ENCODE assay signal across 1 cellular context in the genomic region with DNA sequence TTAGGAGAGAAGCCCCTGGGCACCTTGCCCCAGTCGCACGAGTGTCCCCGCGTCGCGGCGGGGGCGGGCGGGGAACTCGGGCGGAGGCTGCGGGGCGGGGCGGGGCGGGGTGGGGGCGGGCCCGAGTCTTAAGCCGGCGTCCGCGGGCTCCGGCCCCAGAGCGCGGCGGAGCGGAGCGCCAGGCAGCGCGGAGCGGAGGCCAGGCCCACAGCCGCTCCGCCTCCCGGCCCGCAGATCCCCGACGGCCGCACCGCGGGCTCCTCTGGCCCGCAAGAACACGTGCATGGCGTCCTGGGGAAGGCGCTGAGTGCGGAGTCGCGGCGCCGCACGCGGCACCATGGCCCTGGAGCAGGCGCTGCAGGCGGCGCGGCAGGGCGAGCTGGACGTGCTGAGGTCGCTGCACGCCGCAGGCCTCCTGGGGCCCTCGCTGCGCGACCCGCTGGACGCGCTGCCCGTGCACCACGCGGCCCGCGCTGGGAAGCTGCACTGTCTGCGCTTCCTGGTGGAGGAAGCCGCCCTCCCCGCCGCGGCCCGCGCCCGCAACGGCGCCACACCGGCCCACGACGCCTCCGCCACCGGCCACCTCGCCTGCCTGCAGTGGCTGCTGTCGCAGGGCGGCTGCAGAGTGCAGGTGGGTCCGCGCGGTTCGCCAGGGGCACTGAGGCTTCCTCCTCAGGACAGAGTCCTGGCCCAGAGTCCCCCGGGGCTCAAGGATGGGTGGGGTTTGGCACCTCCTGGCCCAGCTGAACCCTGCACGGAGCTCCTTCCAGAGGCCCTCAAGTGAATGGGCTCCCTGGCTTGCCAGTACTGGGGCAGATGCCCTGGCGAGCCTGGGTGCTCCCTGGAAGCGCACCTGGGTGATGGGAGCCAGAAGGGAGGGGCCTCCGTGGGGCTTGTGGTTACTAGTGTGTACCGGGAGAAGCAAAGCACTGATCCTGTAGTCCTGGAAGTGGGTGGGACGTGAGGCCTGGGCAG.
A peak's percentile ranks its signal among the peaks of the same experiment; 100 is the strongest.
TF ChIP-seq lines count a peak whose summit lies in the region.

A gene with protein sequence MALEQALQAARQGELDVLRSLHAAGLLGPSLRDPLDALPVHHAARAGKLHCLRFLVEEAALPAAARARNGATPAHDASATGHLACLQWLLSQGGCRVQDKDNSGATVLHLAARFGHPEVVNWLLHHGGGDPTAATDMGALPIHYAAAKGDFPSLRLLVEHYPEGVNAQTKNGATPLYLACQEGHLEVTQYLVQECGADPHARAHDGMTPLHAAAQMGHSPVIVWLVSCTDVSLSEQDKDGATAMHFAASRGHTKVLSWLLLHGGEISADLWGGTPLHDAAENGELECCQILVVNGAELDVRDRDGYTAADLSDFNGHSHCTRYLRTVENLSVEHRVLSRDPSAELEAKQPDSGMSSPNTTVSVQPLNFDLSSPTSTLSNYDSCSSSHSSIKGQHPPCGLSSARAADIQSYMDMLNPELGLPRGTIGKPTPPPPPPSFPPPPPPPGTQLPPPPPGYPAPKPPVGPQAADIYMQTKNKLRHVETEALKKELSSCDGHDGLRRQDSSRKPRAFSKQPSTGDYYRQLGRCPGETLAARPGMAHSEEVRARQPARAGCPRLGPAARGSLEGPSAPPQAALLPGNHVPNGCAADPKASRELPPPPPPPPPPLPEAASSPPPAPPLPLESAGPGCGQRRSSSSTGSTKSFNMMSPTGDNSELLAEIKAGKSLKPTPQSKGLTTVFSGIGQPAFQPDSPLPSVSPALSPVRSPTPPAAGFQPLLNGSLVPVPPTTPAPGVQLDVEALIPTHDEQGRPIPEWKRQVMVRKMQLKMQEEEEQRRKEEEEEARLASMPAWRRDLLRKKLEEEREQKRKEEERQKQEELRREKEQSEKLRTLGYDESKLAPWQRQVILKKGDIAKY (plus strand): TSS at position 158 of the 975 bp plus-strand sequence. CDS start 180 bp downstream, at position 338.

TF ChIP-seq in K562, 482 proteins besides CTCF, POLR2A, EP300 and RAD21 (continued from another document):
- TF ChIP-seq ZFX (CRISPR knock-in tag; IDR thresholded peaks at IDR 0.05) (peak; percentile 43; the same call in 1 of the 2 replicates), L3MBTL2 (IDR thresholded peaks at IDR 0.05) (peak; percentile 85), ZNF239 (CRISPR knock-in tag; IDR thresholded peaks at IDR 0.05) (no peak), MYC (IDR thresholded peaks at IDR 0.05; ENCODE audit: low read depth, low read length) (0 out of 2 replicates have a peak, but pooled peaks have one; percentile 40), MYC (CRISPR knock-in tag; IDR thresholded peaks at IDR 0.05; ENCODE audit: borderline replicate concordance, low read depth) (no peak), BHLHE40 (IDR thresholded peaks at IDR 0.05; ENCODE audit: low read length) (peak; percentile 37), HDGF (IDR thresholded peaks at IDR 0.05) (no peak), CBFB (CRISPR knock-in tag; IDR thresholded peaks at IDR 0.05) (no peak), NFATC3 (IDR thresholded peaks at IDR 0.05) (no peak), TBP (optimal IDR thresholded peaks at IDR 0.05; ENCODE audit: low read depth, low read length) (peak; percentile 16), ZNF830 (CRISPR knock-in tag; IDR thresholded peaks at IDR 0.05) (no peak), FIP1L1 (IDR thresholded peaks at IDR 0.05; ENCODE audit: low read depth, low read length, poor library complexity, severe bottlenecking) (peak; percentile 28), ZBTB1 (CRISPR knock-in tag; IDR thresholded peaks at IDR 0.05; ENCODE audit: borderline replicate concordance, low read depth) (peak; percentile 66; the same call in 1 of the 2 replicates), FOXA1 (IDR thresholded peaks at IDR 0.05; ENCODE audit: borderline replicate concordance) (no peak), ZNF263 (CRISPR knock-in tag; IDR thresholded peaks at IDR 0.05; ENCODE audit: borderline replicate concordance) (no peak), CREB1 (IDR thresholded peaks at IDR 0.05) (no peak), CREB1 (CRISPR knock-in tag; IDR thresholded peaks at IDR 0.05) (0 out of 2 replicates have a peak, but pooled peaks have one; percentile 31), IRF2 (CRISPR knock-in tag; IDR thresholded peaks at IDR 0.05) (peak; percentile 53; the same call in 1 of the 2 replicates), HMGN3 (IDR thresholded peaks at IDR 0.05; ENCODE audit: borderline replicate concordance, extremely low read depth, insufficient read length, low read depth, low read length) (no peak), TRIM24 (IDR thresholded peaks at IDR 0.05) (no peak; a peak in 1 of 4 replicates), ZNF282 (CRISPR knock-in tag; IDR thresholded peaks at IDR 0.05) (peak; percentile 54; the same call in 1 of the 2 replicates), ERF (CRISPR knock-in tag; IDR thresholded peaks at IDR 0.05) (0 out of 2 replicates have a peak, but pooled peaks have one; percentile 44), ZZZ3 (IDR thresholded peaks at IDR 0.05) (no peak)
- TF ChIP-seq, protein P1, sequence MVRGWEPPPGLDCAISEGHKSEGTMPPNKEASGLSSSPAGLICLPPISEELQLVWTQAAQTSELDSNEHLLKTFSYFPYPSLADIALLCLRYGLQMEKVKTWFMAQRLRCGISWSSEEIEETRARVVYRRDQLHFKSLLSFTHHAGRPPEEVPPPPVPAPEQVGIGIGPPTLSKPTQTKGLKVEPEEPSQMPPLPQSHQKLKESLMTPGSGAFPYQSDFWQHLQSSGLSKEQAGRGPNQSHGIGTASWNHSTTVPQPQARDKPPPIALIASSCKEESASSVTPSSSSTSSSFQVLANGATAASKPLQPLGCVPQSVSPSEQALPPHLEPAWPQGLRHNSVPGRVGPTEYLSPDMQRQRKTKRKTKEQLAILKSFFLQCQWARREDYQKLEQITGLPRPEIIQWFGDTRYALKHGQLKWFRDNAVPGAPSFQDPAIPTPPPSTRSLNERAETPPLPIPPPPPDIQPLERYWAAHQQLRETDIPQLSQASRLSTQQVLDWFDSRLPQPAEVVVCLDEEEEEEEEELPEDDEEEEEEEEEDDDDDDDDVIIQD (CRISPR knock-in tag; IDR thresholded peaks at IDR 0.05): no peak
- TF ChIP-seq, protein P2, sequence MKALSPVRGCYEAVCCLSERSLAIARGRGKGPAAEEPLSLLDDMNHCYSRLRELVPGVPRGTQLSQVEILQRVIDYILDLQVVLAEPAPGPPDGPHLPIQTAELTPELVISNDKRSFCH (CRISPR knock-in tag; IDR thresholded peaks at IDR 0.05): no peak
- TF ChIP-seq, protein P2 (tag; IDR thresholded peaks at IDR 0.05): peak; percentile 74; the same call in 1 of the 2 replicates
- TF ChIP-seq, protein P3, sequence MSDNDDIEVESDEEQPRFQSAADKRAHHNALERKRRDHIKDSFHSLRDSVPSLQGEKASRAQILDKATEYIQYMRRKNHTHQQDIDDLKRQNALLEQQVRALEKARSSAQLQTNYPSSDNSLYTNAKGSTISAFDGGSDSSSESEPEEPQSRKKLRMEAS (CRISPR knock-in tag; IDR thresholded peaks at IDR 0.05): peak; percentile 82
- TF ChIP-seq, protein P4, sequence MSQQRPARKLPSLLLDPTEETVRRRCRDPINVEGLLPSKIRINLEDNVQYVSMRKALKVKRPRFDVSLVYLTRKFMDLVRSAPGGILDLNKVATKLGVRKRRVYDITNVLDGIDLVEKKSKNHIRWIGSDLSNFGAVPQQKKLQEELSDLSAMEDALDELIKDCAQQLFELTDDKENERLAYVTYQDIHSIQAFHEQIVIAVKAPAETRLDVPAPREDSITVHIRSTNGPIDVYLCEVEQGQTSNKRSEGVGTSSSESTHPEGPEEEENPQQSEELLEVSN (IDR thresholded peaks at IDR 0.05; ENCODE audit: borderline replicate concordance in 1 of 2, extremely low read depth in 1 of 2, insufficient read depth in 1 of 2, insufficient read length in 1 of 2, low read depth in 1 of 2, low read length in 1 of 2, poor library complexity in 1 of 2, severe bottlenecking in 1 of 2): peak; percentile 62 to 82
- TF ChIP-seq, protein P5, sequence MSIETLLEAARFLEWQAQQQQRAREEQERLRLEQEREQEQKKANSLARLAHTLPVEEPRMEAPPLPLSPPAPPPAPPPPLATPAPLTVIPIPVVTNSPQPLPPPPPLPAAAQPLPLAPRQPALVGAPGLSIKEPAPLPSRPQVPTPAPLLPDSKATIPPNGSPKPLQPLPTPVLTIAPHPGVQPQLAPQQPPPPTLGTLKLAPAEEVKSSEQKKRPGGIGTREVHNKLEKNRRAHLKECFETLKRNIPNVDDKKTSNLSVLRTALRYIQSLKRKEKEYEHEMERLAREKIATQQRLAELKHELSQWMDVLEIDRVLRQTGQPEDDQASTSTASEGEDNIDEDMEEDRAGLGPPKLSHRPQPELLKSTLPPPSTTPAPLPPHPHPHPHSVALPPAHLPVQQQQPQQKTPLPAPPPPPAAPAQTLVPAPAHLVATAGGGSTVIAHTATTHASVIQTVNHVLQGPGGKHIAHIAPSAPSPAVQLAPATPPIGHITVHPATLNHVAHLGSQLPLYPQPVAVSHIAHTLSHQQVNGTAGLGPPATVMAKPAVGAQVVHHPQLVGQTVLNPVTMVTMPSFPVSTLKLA (conservative IDR thresholded peaks at IDR 0.05): no peak
- TF ChIP-seq, protein P6, sequence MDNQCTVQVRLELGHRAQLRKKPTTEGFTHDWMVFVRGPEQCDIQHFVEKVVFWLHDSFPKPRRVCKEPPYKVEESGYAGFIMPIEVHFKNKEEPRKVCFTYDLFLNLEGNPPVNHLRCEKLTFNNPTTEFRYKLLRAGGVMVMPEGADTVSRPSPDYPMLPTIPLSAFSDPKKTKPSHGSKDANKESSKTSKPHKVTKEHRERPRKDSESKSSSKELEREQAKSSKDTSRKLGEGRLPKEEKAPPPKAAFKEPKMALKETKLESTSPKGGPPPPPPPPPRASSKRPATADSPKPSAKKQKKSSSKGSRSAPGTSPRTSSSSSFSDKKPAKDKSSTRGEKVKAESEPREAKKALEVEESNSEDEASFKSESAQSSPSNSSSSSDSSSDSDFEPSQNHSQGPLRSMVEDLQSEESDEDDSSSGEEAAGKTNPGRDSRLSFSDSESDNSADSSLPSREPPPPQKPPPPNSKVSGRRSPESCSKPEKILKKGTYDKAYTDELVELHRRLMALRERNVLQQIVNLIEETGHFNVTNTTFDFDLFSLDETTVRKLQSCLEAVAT (IDR thresholded peaks at IDR 0.05): no peak
- TF ChIP-seq, protein P7, sequence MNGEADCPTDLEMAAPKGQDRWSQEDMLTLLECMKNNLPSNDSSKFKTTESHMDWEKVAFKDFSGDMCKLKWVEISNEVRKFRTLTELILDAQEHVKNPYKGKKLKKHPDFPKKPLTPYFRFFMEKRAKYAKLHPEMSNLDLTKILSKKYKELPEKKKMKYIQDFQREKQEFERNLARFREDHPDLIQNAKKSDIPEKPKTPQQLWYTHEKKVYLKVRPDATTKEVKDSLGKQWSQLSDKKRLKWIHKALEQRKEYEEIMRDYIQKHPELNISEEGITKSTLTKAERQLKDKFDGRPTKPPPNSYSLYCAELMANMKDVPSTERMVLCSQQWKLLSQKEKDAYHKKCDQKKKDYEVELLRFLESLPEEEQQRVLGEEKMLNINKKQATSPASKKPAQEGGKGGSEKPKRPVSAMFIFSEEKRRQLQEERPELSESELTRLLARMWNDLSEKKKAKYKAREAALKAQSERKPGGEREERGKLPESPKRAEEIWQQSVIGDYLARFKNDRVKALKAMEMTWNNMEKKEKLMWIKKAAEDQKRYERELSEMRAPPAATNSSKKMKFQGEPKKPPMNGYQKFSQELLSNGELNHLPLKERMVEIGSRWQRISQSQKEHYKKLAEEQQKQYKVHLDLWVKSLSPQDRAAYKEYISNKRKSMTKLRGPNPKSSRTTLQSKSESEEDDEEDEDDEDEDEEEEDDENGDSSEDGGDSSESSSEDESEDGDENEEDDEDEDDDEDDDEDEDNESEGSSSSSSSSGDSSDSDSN (IDR thresholded peaks at IDR 0.05; ENCODE audit: borderline replicate concordance in 1 of 2, low read depth in 2 of 2, low read length in 2 of 2): peak; percentile 61 to 77; a peak in 1 of 4 replicates
- TF ChIP-seq, protein P8, sequence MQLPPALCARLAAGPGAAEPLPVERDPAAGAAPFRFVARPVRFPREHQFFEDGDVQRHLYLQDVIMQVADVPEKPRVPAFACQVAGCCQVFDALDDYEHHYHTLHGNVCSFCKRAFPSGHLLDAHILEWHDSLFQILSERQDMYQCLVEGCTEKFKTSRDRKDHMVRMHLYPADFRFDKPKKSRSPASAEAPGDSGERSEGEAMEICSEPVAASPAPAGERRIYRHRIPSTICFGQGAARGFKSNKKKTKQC (CRISPR knock-in tag; IDR thresholded peaks at IDR 0.05): peak; percentile 69; the same call in 1 of the 2 replicates
- TF ChIP-seq, protein P9, sequence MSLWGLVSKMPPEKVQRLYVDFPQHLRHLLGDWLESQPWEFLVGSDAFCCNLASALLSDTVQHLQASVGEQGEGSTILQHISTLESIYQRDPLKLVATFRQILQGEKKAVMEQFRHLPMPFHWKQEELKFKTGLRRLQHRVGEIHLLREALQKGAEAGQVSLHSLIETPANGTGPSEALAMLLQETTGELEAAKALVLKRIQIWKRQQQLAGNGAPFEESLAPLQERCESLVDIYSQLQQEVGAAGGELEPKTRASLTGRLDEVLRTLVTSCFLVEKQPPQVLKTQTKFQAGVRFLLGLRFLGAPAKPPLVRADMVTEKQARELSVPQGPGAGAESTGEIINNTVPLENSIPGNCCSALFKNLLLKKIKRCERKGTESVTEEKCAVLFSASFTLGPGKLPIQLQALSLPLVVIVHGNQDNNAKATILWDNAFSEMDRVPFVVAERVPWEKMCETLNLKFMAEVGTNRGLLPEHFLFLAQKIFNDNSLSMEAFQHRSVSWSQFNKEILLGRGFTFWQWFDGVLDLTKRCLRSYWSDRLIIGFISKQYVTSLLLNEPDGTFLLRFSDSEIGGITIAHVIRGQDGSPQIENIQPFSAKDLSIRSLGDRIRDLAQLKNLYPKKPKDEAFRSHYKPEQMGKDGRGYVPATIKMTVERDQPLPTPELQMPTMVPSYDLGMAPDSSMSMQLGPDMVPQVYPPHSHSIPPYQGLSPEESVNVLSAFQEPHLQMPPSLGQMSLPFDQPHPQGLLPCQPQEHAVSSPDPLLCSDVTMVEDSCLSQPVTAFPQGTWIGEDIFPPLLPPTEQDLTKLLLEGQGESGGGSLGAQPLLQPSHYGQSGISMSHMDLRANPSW (CRISPR knock-in tag; IDR thresholded peaks at IDR 0.05): no peak
- TF ChIP-seq, protein P10, sequence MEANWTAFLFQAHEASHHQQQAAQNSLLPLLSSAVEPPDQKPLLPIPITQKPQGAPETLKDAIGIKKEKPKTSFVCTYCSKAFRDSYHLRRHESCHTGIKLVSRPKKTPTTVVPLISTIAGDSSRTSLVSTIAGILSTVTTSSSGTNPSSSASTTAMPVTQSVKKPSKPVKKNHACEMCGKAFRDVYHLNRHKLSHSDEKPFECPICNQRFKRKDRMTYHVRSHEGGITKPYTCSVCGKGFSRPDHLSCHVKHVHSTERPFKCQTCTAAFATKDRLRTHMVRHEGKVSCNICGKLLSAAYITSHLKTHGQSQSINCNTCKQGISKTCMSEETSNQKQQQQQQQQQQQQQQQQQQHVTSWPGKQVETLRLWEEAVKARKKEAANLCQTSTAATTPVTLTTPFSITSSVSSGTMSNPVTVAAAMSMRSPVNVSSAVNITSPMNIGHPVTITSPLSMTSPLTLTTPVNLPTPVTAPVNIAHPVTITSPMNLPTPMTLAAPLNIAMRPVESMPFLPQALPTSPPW (CRISPR knock-in tag; IDR thresholded peaks at IDR 0.05): peak; percentile 77
